ENCODE assay signal across 14 cellular contexts in genomic region chr14:76181546-76181945, GRCh38. TPM values are rescaled to one million over a fixed set of nuclear protein-coding genes. Genes with fewer than 3 reads are reported as not detected.
A peak's percentile ranks its signal among the peaks of the same experiment; 100 is the strongest.
DNase-seq lines count a peak whose midpoint lies in the region; ATAC-seq and TF ChIP-seq lines count a peak whose summit lies in the region.
"Had no signal": no experiment of that assay in that cellular context is flagged by ENCODE, and none has a peak within 500 bp of the region (broad histone marks: within the 10 kb centered on the region; RNA-seq: fewer than 3 reads in every experiment).

No MANE protein-coding gene starts in this region.

- peaks cover 2% of the 10 kb centered on the region for H3K9me3 Mint-ChIP-seq in endodermal cell
- H3K9me3 Mint-ChIP-seq: CD4-positive, CD25-positive, alpha-beta regulatory T cell had no signal

- H3K9ac ChIP-seq in endodermal cell (ENCODE audit: extremely low read depth, low read length, poor library complexity, severe bottlenecking): no peak overlapping the region

- H3K27me3 ChIP-seq in left ventricle myocardium inferior (ENCODE audit: low read depth) (no peaks in the 10 kb centered on the region), endodermal cell (ENCODE audit: control insufficient read depth, insufficient read depth, low read length, poor library complexity, severe bottlenecking) (no peaks in the 10 kb centered on the region), upper lobe of right lung (no peaks in the 10 kb centered on the region)
- H3K27me3 ChIP-seq: body of pancreas, tibial artery had no signal

- DNase-seq in left ventricle myocardium inferior (no peak), Right ventricle myocardium inferior (ENCODE audit: missing footprints) (no peak), NCI-H1694 treated with DMSO at 0.1 percent for 48 hours (lab: John Stamatoyannopoulos, UW) (peak; percentile 75), endodermal cell (no peak), upper lobe of right lung (no peak), DMS153 (lab: John Stamatoyannopoulos, UW) (no peak)
- DNase-seq: body of pancreas, NCI-H524 treated with DMSO at 0.1 percent for 48 hours, psoas muscle, tibial artery had no signal

- ATAC-seq in Right ventricle myocardium inferior (no peak), upper lobe of right lung (no peak), GM19023 (IDR thresholded peaks at IDR 0.05; ENCODE audit: unreplicated experiment) (no peak), HG03039 (IDR thresholded peaks at IDR 0.05; ENCODE audit: unreplicated experiment) (no peak)
- ATAC-seq: body of pancreas, left lobe of liver had no signal

- H3K27ac Mint-ChIP-seq in endodermal cell: no peak overlapping the region
- H3K27ac Mint-ChIP-seq: CD4-positive, CD25-positive, alpha-beta regulatory T cell had no signal

- peaks cover 8% of the 10 kb centered on the region for H3K4me1 Mint-ChIP-seq in endodermal cell

- H3K27me3 Mint-ChIP-seq in endodermal cell (ENCODE audit: insufficient read depth): no peaks in the 10 kb centered on the region
- H3K27me3 Mint-ChIP-seq: CD4-positive, CD25-positive, alpha-beta regulatory T cell had no signal

- H3K4me1 ChIP-seq in left ventricle myocardium inferior (peaks cover 5% of the 10 kb centered on the region), endodermal cell (ENCODE audit: control insufficient read depth, insufficient read depth, low read length) (no peaks in the 10 kb centered on the region), upper lobe of right lung (no peaks in the 10 kb centered on the region)
- H3K4me1 ChIP-seq: body of pancreas, psoas muscle, tibial artery had no signal

- H3K4me3 Mint-ChIP-seq in endodermal cell: no peak overlapping the region
- H3K4me3 Mint-ChIP-seq: CD4-positive, CD25-positive, alpha-beta regulatory T cell had no signal

- peaks cover 72% of the 10 kb centered on the region for H3K36me3 Mint-ChIP-seq in endodermal cell (ENCODE audit: low read depth)

- H3K36me3 ChIP-seq in left ventricle myocardium inferior (peaks cover 65% of the 10 kb centered on the region), endodermal cell (ENCODE audit: control insufficient read depth, insufficient read depth, low read length) (peaks cover 76% of the 10 kb centered on the region), upper lobe of right lung (peaks cover 84% of the 10 kb centered on the region)

- peak; percentile 32 for TF ChIP-seq CTCF in left ventricle myocardium inferior (IDR thresholded peaks at IDR 0.05; ENCODE audit: borderline replicate concordance)
- peak; percentile 58 for TF ChIP-seq CTCF in endodermal cell (conservative IDR thresholded peaks at IDR 0.05)
- peak; percentile 24 for TF ChIP-seq CTCF in upper lobe of right lung (IDR thresholded peaks at IDR 0.05)

- WGBS in endodermal cell (ENCODE audit: insufficient coverage in 1 of 2, insufficient read length in 1 of 2), 2 experiments: 100% methylated on average over 1 of the region's 1 CpG; no CpG with 5 or more reads in 1 of the 2 experiments

- H3K27ac ChIP-seq in left ventricle myocardium inferior (replicated peaks) (no peak overlapping the region), endodermal cell (ENCODE audit: low read depth, low read length) (no peak overlapping the region), upper lobe of right lung (no peak overlapping the region)
- H3K27ac ChIP-seq: body of pancreas, psoas muscle, tibial artery had no signal

- intact Hi-C loops in left ventricle myocardium inferior (cut with micrococcal nuclease): no loop called here
- intact Hi-C loops in Right ventricle myocardium inferior (cut with DNase I): no loop called here
- intact Hi-C loops in upper lobe of right lung (cut with DNase I): no loop called here

- H3K4me3 ChIP-seq in left ventricle myocardium inferior (no peak overlapping the region), endodermal cell (ENCODE audit: low read length) (no peak overlapping the region), upper lobe of right lung (no peak overlapping the region)
- H3K4me3 ChIP-seq: body of pancreas, psoas muscle, tibial artery had no signal

- H3K9me3 ChIP-seq in left ventricle myocardium inferior (replicated peaks) (no peaks in the 10 kb centered on the region), endodermal cell (ENCODE audit: control insufficient read depth, low read length) (peaks cover 12% of the 10 kb centered on the region), upper lobe of right lung (no peaks in the 10 kb centered on the region)
- H3K9me3 ChIP-seq: body of pancreas, psoas muscle, tibial artery had no signal

RNA-seq across cellular contexts. Expression of gene GPATCH2L, which starts 29.8 kb away (rescaled TPM):
- total RNA-seq in left ventricle myocardium inferior: 26.5 TPM
- total RNA-seq in Right ventricle myocardium inferior: 21.7 TPM
- 100 to 1,000 TPM; 111 to 116 TPM for total RNA-seq in endodermal cell
- 36.5 TPM for polyA plus RNA-seq in endodermal cell (2013, experiment 1 of 2)
- polyA plus RNA-seq in endodermal cell (2013, experiment 2 of 2): 36.3 TPM
- 46.5 TPM for total RNA-seq in upper lobe of right lung
